In the genomic region with DNA sequence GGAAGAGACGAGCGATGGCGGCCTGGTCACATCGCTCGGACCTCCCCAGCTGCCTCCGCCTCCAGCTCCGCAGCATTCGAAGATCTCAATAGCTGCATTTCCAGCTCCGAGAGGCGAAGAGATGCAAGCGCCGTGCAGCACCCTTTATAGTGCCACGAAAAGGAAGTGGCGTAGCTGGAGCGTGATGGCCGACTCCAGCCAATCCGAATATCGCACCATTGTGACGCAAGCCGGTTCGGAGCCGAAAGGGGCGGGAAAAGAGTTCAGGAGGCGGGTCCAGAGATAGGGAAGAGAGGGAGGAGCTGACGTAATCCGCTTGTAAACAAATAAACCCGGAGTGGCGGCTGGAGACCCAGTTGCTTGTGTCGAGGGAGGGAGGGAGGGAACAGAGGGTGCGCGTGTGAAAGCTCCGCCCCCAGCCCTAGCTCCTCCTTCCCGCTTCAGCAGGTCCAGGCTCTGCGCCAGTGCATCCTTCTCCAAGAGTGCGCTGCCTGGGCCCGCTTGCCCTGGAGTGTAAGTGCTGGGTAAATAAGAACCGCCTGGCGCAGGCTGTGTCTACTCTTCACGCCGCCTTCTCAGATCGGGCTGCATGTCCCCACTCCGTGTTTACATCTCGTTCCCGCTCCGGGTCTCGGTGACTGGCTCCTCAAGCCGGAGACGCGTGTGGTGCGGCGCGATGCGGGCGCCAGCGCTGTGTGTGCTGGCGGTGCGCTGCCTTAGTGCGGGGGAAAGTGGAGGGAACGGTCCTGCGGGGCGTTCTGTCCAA, we compare ENCODE assay signal across 1 cellular context.
TF ChIP-seq lines count a peak whose summit lies in the region.

A gene with protein sequence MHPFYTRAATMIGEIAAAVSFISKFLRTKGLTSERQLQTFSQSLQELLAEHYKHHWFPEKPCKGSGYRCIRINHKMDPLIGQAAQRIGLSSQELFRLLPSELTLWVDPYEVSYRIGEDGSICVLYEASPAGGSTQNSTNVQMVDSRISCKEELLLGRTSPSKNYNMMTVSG (minus strand): TSS at position 116 of the 766 bp plus-strand sequence. CDS start 311 bp downstream, outside the sequence.

TF ChIP-seq in HepG2, 621 proteins besides CTCF, POLR2A, EP300 and RAD21 (continued from another document and continues in another):
- TF ChIP-seq, protein P1, sequence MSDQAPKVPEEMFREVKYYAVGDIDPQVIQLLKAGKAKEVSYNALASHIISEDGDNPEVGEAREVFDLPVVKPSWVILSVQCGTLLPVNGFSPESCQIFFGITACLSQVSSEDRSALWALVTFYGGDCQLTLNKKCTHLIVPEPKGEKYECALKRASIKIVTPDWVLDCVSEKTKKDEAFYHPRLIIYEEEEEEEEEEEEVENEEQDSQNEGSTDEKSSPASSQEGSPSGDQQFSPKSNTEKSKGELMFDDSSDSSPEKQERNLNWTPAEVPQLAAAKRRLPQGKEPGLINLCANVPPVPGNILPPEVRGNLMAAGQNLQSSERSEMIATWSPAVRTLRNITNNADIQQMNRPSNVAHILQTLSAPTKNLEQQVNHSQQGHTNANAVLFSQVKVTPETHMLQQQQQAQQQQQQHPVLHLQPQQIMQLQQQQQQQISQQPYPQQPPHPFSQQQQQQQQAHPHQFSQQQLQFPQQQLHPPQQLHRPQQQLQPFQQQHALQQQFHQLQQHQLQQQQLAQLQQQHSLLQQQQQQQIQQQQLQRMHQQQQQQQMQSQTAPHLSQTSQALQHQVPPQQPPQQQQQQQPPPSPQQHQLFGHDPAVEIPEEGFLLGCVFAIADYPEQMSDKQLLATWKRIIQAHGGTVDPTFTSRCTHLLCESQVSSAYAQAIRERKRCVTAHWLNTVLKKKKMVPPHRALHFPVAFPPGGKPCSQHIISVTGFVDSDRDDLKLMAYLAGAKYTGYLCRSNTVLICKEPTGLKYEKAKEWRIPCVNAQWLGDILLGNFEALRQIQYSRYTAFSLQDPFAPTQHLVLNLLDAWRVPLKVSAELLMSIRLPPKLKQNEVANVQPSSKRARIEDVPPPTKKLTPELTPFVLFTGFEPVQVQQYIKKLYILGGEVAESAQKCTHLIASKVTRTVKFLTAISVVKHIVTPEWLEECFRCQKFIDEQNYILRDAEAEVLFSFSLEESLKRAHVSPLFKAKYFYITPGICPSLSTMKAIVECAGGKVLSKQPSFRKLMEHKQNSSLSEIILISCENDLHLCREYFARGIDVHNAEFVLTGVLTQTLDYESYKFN (CRISPR knock-in tag; conservative IDR thresholded peaks at IDR 0.05): no peak
- TF ChIP-seq, protein P2, sequence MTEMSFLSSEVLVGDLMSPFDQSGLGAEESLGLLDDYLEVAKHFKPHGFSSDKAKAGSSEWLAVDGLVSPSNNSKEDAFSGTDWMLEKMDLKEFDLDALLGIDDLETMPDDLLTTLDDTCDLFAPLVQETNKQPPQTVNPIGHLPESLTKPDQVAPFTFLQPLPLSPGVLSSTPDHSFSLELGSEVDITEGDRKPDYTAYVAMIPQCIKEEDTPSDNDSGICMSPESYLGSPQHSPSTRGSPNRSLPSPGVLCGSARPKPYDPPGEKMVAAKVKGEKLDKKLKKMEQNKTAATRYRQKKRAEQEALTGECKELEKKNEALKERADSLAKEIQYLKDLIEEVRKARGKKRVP (CRISPR knock-in tag; IDR thresholded peaks at IDR 0.05): peak in 1 of 2 experiments; percentile 77; a peak in 2 of 4 replicates
- TF ChIP-seq SAP130 (CRISPR knock-in tag; IDR thresholded peaks at IDR 0.05; ENCODE audit: low read depth) (peak; percentile 82), MTF2 (CRISPR knock-in tag; IDR thresholded peaks at IDR 0.05; ENCODE audit: borderline replicate concordance) (peak; percentile 88; the same call in 1 of the 2 replicates), SRSF1 (optimal IDR thresholded peaks at IDR 0.05; ENCODE audit: low read depth, low read length) (peak; percentile 83), HNRNPLL (IDR thresholded peaks at IDR 0.05; ENCODE audit: low read depth, low read length, poor library complexity, severe bottlenecking) (peak; percentile 93), ZBTB8A (CRISPR knock-in tag; IDR thresholded peaks at IDR 0.05; ENCODE audit: borderline replicate concordance, low read depth) (no peak), ZNF431 (CRISPR knock-in tag; IDR thresholded peaks at IDR 0.05; ENCODE audit: borderline replicate concordance, low read depth) (no peak), ZNF263 (CRISPR knock-in tag; IDR thresholded peaks at IDR 0.05) (no peak), FOSL1 (CRISPR knock-in tag; IDR thresholded peaks at IDR 0.05; ENCODE audit: borderline replicate concordance) (no peak), ZNF205 (CRISPR knock-in tag; IDR thresholded peaks at IDR 0.05) (peak; percentile 34; the same call in 1 of the 2 replicates), ZFP37 (CRISPR knock-in tag; IDR thresholded peaks at IDR 0.05; ENCODE audit: borderline replicate concordance) (no peak), NCOA1 (CRISPR knock-in tag; IDR thresholded peaks at IDR 0.05) (no peak), HDAC1 (CRISPR knock-in tag; IDR thresholded peaks at IDR 0.05) (peak; percentile 58), JUNB (CRISPR knock-in tag; IDR thresholded peaks at IDR 0.05; ENCODE audit: borderline replicate concordance) (no peak), ZNF138 (CRISPR knock-in tag; IDR thresholded peaks at IDR 0.05; ENCODE audit: low read depth) (no peak), TCF7 (IDR thresholded peaks at IDR 0.05; ENCODE audit: low read depth) (no peak), GATA4 (IDR thresholded peaks at IDR 0.05; ENCODE audit: borderline replicate concordance, low read depth) (peak; percentile 89), THAP11 (CRISPR knock-in tag; IDR thresholded peaks at IDR 0.05) (peak; percentile 78), FIP1L1 (IDR thresholded peaks at IDR 0.05; ENCODE audit: borderline replicate concordance, insufficient read depth, low read depth, low read length) (no peak), ZNF598 (CRISPR knock-in tag; IDR thresholded peaks at IDR 0.05; ENCODE audit: borderline replicate concordance) (no peak), TSC22D2 (CRISPR knock-in tag; IDR thresholded peaks at IDR 0.05; ENCODE audit: borderline replicate concordance) (no peak), KAT7 (CRISPR knock-in tag; IDR thresholded peaks at IDR 0.05; ENCODE audit: borderline replicate concordance) (peak; percentile 38; the same call in 1 of the 2 replicates), ZNF546 (CRISPR knock-in tag; conservative IDR thresholded peaks at IDR 0.05) (no peak), IKZF1 (IDR thresholded peaks at IDR 0.05) (no peak), NONO (IDR thresholded peaks at IDR 0.05) (no peak), NONO (CRISPR knock-in tag; conservative IDR thresholded peaks at IDR 0.05) (no peak), ZNF296 (CRISPR knock-in tag; conservative IDR thresholded peaks at IDR 0.05) (no peak), RELA (CRISPR knock-in tag; IDR thresholded peaks at IDR 0.05) (no peak), HMG20B (CRISPR knock-in tag; conservative IDR thresholded peaks at IDR 0.05) (no peak), KDM6A (CRISPR knock-in tag; IDR thresholded peaks at IDR 0.05; ENCODE audit: low read depth) (no peak), ZNF501 (CRISPR knock-in tag; IDR thresholded peaks at IDR 0.05) (peak; percentile 59; the same call in 1 of the 2 replicates), ZFY (CRISPR knock-in tag; IDR thresholded peaks at IDR 0.05) (peak; percentile 82), ZBTB1 (CRISPR knock-in tag; IDR thresholded peaks at IDR 0.05; ENCODE audit: borderline replicate concordance) (peak; percentile 92), ERF (CRISPR knock-in tag; IDR thresholded peaks at IDR 0.05) (peak; percentile 64), HDAC6 (IDR thresholded peaks at IDR 0.05; ENCODE audit: low read depth, low read length) (no peak), REPIN1 (CRISPR knock-in tag; IDR thresholded peaks at IDR 0.05; ENCODE audit: borderline replicate concordance, low read depth) (peak; percentile 68; the same call in 1 of the 2 replicates), KLF6 (CRISPR knock-in tag; IDR thresholded peaks at IDR 0.05) (no peak), NFATC3 (CRISPR knock-in tag; IDR thresholded peaks at IDR 0.05) (no peak), ZNF572 (CRISPR knock-in tag; IDR thresholded peaks at IDR 0.05) (no peak)
- TF ChIP-seq, protein P3, sequence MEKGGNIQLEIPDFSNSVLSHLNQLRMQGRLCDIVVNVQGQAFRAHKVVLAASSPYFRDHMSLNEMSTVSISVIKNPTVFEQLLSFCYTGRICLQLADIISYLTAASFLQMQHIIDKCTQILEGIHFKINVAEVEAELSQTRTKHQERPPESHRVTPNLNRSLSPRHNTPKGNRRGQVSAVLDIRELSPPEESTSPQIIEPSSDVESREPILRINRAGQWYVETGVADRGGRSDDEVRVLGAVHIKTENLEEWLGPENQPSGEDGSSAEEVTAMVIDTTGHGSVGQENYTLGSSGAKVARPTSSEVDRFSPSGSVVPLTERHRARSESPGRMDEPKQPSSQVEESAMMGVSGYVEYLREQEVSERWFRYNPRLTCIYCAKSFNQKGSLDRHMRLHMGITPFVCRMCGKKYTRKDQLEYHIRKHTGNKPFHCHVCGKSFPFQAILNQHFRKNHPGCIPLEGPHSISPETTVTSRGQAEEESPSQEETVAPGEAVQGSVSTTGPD (CRISPR knock-in tag; IDR thresholded peaks at IDR 0.05): no peak
- TF ChIP-seq, protein P4, sequence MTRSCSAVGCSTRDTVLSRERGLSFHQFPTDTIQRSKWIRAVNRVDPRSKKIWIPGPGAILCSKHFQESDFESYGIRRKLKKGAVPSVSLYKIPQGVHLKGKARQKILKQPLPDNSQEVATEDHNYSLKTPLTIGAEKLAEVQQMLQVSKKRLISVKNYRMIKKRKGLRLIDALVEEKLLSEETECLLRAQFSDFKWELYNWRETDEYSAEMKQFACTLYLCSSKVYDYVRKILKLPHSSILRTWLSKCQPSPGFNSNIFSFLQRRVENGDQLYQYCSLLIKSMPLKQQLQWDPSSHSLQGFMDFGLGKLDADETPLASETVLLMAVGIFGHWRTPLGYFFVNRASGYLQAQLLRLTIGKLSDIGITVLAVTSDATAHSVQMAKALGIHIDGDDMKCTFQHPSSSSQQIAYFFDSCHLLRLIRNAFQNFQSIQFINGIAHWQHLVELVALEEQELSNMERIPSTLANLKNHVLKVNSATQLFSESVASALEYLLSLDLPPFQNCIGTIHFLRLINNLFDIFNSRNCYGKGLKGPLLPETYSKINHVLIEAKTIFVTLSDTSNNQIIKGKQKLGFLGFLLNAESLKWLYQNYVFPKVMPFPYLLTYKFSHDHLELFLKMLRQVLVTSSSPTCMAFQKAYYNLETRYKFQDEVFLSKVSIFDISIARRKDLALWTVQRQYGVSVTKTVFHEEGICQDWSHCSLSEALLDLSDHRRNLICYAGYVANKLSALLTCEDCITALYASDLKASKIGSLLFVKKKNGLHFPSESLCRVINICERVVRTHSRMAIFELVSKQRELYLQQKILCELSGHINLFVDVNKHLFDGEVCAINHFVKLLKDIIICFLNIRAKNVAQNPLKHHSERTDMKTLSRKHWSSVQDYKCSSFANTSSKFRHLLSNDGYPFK (CRISPR knock-in tag; IDR thresholded peaks at IDR 0.05; ENCODE audit: borderline replicate concordance): peak; percentile 51; the same call in 1 of the 2 replicates
- TF ChIP-seq, protein P5, sequence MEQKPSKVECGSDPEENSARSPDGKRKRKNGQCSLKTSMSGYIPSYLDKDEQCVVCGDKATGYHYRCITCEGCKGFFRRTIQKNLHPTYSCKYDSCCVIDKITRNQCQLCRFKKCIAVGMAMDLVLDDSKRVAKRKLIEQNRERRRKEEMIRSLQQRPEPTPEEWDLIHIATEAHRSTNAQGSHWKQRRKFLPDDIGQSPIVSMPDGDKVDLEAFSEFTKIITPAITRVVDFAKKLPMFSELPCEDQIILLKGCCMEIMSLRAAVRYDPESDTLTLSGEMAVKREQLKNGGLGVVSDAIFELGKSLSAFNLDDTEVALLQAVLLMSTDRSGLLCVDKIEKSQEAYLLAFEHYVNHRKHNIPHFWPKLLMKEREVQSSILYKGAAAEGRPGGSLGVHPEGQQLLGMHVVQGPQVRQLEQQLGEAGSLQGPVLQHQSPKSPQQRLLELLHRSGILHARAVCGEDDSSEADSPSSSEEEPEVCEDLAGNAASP (CRISPR knock-in tag; IDR thresholded peaks at IDR 0.05; ENCODE audit: borderline replicate concordance): no peak
- TF ChIP-seq, protein P6, sequence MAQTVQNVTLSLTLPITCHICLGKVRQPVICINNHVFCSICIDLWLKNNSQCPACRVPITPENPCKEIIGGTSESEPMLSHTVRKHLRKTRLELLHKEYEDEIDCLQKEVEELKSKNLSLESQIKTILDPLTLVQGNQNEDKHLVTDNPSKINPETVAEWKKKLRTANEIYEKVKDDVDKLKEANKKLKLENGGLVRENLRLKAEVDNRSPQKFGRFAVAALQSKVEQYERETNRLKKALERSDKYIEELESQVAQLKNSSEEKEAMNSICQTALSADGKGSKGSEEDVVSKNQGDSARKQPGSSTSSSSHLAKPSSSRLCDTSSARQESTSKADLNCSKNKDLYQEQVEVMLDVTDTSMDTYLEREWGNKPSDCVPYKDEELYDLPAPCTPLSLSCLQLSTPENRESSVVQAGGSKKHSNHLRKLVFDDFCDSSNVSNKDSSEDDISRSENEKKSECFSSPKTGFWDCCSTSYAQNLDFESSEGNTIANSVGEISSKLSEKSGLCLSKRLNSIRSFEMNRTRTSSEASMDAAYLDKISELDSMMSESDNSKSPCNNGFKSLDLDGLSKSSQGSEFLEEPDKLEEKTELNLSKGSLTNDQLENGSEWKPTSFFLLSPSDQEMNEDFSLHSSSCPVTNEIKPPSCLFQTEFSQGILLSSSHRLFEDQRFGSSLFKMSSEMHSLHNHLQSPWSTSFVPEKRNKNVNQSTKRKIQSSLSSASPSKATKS (CRISPR knock-in tag; IDR thresholded peaks at IDR 0.05): no peak
- TF ChIP-seq, protein P7, sequence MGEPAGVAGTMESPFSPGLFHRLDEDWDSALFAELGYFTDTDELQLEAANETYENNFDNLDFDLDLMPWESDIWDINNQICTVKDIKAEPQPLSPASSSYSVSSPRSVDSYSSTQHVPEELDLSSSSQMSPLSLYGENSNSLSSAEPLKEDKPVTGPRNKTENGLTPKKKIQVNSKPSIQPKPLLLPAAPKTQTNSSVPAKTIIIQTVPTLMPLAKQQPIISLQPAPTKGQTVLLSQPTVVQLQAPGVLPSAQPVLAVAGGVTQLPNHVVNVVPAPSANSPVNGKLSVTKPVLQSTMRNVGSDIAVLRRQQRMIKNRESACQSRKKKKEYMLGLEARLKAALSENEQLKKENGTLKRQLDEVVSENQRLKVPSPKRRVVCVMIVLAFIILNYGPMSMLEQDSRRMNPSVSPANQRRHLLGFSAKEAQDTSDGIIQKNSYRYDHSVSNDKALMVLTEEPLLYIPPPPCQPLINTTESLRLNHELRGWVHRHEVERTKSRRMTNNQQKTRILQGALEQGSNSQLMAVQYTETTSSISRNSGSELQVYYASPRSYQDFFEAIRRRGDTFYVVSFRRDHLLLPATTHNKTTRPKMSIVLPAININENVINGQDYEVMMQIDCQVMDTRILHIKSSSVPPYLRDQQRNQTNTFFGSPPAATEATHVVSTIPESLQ (CRISPR knock-in tag; conservative IDR thresholded peaks at IDR 0.05): no peak
- TF ChIP-seq, protein P8, sequence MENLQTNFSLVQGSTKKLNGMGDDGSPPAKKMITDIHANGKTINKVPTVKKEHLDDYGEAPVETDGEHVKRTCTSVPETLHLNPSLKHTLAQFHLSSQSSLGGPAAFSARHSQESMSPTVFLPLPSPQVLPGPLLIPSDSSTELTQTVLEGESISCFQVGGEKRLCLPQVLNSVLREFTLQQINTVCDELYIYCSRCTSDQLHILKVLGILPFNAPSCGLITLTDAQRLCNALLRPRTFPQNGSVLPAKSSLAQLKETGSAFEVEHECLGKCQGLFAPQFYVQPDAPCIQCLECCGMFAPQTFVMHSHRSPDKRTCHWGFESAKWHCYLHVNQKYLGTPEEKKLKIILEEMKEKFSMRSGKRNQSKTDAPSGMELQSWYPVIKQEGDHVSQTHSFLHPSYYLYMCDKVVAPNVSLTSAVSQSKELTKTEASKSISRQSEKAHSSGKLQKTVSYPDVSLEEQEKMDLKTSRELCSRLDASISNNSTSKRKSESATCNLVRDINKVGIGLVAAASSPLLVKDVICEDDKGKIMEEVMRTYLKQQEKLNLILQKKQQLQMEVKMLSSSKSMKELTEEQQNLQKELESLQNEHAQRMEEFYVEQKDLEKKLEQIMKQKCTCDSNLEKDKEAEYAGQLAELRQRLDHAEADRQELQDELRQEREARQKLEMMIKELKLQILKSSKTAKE (CRISPR knock-in tag; IDR thresholded peaks at IDR 0.05; ENCODE audit: borderline replicate concordance): no peak; the same call in 1 of the 2 replicates
